In the genomic region with DNA sequence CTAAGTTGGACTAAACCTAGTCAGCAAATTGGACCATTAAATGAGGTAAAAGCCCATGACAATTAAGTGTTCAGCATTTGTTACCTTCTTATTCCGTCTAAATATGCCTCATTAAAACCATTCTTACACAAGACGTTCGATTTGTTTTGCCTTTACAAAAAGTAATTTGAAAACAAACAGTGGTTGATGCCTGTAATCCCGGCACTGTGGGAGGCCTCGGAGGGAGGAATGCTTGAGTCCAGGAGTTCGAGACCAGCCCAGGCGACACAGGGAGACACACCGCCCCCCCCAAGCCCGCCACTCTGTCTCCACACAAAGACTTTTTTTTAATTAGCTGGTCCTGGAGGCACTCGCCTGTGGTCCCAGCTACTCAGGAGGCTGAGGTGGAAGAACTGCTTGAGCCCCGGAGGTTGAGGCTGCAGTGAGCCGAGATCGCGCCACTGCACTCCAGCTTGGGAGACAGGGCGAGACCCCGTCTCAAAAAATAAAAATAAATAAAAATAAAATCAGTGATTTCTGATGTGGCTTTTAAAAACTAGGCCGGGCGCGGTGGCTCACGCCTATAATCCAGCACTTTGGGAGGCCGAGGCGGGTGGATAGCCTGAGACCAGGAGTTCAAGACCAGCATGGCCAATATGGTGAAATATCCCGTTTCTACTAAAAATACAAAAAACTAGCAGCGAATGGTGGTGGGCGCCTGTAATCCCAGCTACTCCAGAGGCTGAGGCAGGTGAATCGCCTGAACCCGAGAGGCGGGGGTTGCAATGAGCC, we compare ENCODE assay signal across 8 cellular contexts. TPM values are rescaled to one million over a fixed set of nuclear protein-coding genes. Genes with fewer than 3 reads are reported as not detected.
DNase-seq lines count a peak whose midpoint lies in the region; TF ChIP-seq lines count a peak whose summit lies in the region.

No MANE protein-coding gene starts in this region.

- peaks cover 27% of the 10 kb centered on the region; the same call in 1 of the 2 replicates for H3K36me3 ChIP-seq in Karpas-422 (ENCODE audit: insufficient read depth, low read length)

- no peaks in the 10 kb centered on the region for H3K27me3 ChIP-seq in Karpas-422 (ENCODE audit: low read length)

- no peaks in the 10 kb centered on the region for H3K9me3 ChIP-seq in Karpas-422 (ENCODE audit: low read length)

- H3K79me2 ChIP-seq in Karpas-422 (ENCODE audit: low read length), result peaks cover 41% of the 10 kb centered on the region

- no peaks in the 10 kb centered on the region for H3K9me2 ChIP-seq in Karpas-422 (replicated peaks; ENCODE audit: insufficient read depth, low read length)

- peak overlapping the region; percentile 84 for H3K4me2 ChIP-seq in Karpas-422 (ENCODE audit: low read depth, low read length, poor library complexity, severe bottlenecking)

- peak overlapping the region; percentile 82 for H3K4me3 ChIP-seq in Karpas-422 (ENCODE audit: low read length)

- TF ChIP-seq CTCF in GM13976 (IDR thresholded peaks at IDR 0.05; ENCODE audit: borderline replicate concordance, control extremely low read depth, extremely low read depth, insufficient read depth, missing control alignments), result no peak

- peak overlapping the region; percentile 40; the same call in 1 of the 2 replicates for H3K27ac ChIP-seq in Karpas-422 (ENCODE audit: low read length)

- H3K36me3 Mint-ChIP-seq in stimulated activated naive CD8-positive, alpha-beta T cell treated with anti-CD3 and anti-CD28 coated beads, Interleukin-15, Interleukin-2, amounts not matched to agents 100 ng/mL and 50 ng/mL, for 24 hours (ENCODE audit: low read depth), result peaks cover 40% of the 10 kb centered on the region

- H3K4me3 Mint-ChIP-seq in stimulated activated naive CD8-positive, alpha-beta T cell treated with anti-CD3 and anti-CD28 coated beads, Interleukin-15, Interleukin-2, amounts not matched to agents 100 ng/mL and 50 ng/mL, for 24 hours, result peak overlapping the region; percentile 91

- peaks cover 3% of the 10 kb centered on the region for H3K27me3 Mint-ChIP-seq in stimulated activated naive CD8-positive, alpha-beta T cell treated with anti-CD3 and anti-CD28 coated beads, Interleukin-15, Interleukin-2, amounts not matched to agents 100 ng/mL and 50 ng/mL, for 24 hours

- peak overlapping the region; percentile 95 for H3K27ac Mint-ChIP-seq in stimulated activated naive CD8-positive, alpha-beta T cell treated with anti-CD3 and anti-CD28 coated beads, Interleukin-15, Interleukin-2, amounts not matched to agents 100 ng/mL and 50 ng/mL, for 24 hours

- peak overlapping the region; percentile 84 for H3K9ac ChIP-seq in Karpas-422 (ENCODE audit: low read length)

- peak; percentile 16 for DNase-seq in Caki2 (ENCODE audit: low read depth)
- peak; percentile 40 for DNase-seq in Karpas-422
- peak; percentile 29 for DNase-seq in astrocyte of the hippocampus (ENCODE audit: low read depth, low spot score)
- DNase-seq in kidney glomerular epithelial cell (lab: John Stamatoyannopoulos, UW), result peak; percentile 8
- DNase-seq in GM13976 (ENCODE audit: low spot score), result no peak
- no peak for DNase-seq in superior temporal gyrus (ENCODE audit: extremely low spot score)
- DNase-seq in GF-D8 (lab: John Stamatoyannopoulos, UW), result no peak

- peaks cover 37% of the 10 kb centered on the region for H3K4me1 ChIP-seq in Karpas-422 (ENCODE audit: low read length)

- peaks cover 31% of the 10 kb centered on the region for H4K20me1 ChIP-seq in Karpas-422 (ENCODE audit: insufficient read depth, low read depth, low read length)

- H3K9me3 Mint-ChIP-seq in stimulated activated naive CD8-positive, alpha-beta T cell treated with anti-CD3 and anti-CD28 coated beads, Interleukin-15, Interleukin-2, amounts not matched to agents 100 ng/mL and 50 ng/mL, for 24 hours, result no peaks in the 10 kb centered on the region

- H3K4me1 Mint-ChIP-seq in stimulated activated naive CD8-positive, alpha-beta T cell treated with anti-CD3 and anti-CD28 coated beads, Interleukin-15, Interleukin-2, amounts not matched to agents 100 ng/mL and 50 ng/mL, for 24 hours (ENCODE audit: low read depth), result peaks cover 55% of the 10 kb centered on the region

- in situ Hi-C loops in Caki2 (cut with HindIII; ENCODE audit: low pct_unique_long_range_greater_than_20kb, low sequenced_read_pairs), result no loop called here
- in situ Hi-C loops in GM13976 (cut with MboI; ENCODE audit: low sequenced_read_pairs, unreplicated experiment), result no loop called here

- H2AFZ ChIP-seq in Karpas-422 (ENCODE audit: low read length), result no peak overlapping the region; the same call in 1 of the 2 replicates

RNA-seq across cellular contexts. Expression of gene EIF4B, which starts 0.9 kb away (rescaled TPM):
- total RNA-seq in Caki2 (2014; rRNA removed; shearing (Covaris generic); ENCODE audit: low replicate concordance), result 834 and 874 TPM in 2 replicates
- total RNA-seq in Karpas-422 (2014; rRNA removed; shearing (Covaris generic); ENCODE audit: low replicate concordance), result 549 and 718 TPM in 2 replicates

RNA-seq across cellular contexts. Expression of gene TNS2, which starts 44.5 kb away (rescaled TPM):
- 5.1 and 5.6 TPM in 2 replicates for total RNA-seq in Caki2 (2014; rRNA removed; shearing (Covaris generic); ENCODE audit: low replicate concordance)
- total RNA-seq in Karpas-422 (2014; rRNA removed; shearing (Covaris generic); ENCODE audit: low replicate concordance), result 0.48 TPM in 1 of 2 replicates, not detected in the other

RNA-seq across cellular contexts. Expression of gene KRT18, which starts 56.5 kb away (rescaled TPM):
- total RNA-seq in Caki2 (2014; rRNA removed; shearing (Covaris generic); ENCODE audit: low replicate concordance), result 205 and 247 TPM in 2 replicates
- not detected in 2 replicates for total RNA-seq in Karpas-422 (2014; rRNA removed; shearing (Covaris generic); ENCODE audit: low replicate concordance)

Comparison
In these comparisons a context has a peak if more than half of its experiments do, and no peak if none do; other contexts are left out.
1. DNase-seq: peak in Caki2 (single experiment), Karpas-422 (single experiment), astrocyte of the hippocampus (single experiment) and kidney glomerular epithelial cell (single experiment); none in GM13976 (single experiment), superior temporal gyrus (single experiment) and GF-D8 (single experiment).
2. RNA of gene KRT18, which starts 56.5 kb away (total RNA-seq): 205 to 247 TPM in Caki2; not detected in Karpas-422; every median in the first group is over 100 times any median in the second.